In the genomic region with DNA sequence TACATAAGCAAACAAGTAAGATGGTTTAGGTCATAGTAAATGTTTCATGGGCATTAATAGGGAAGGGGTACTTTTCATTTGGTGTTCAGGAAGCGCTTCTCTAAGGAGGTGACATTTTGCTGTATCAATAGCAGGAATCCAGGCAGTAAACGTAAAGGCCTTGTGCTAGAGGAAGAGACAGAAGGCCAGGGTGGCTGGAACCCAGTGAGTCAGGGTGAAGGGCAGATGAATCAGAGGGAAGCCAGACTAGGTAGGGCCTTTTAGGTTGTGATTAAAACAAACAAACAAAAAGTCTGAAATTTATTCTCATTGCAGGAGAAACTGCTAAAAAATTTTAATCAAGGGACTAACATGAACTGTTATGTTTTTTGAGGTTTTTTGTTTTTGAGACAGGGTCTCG, we compare ENCODE assay signal across 12 cellular contexts. TPM values are rescaled to one million over a fixed set of nuclear protein-coding genes. Genes with fewer than 3 reads are reported as not detected.
DNase-seq lines count a peak whose midpoint lies in the region; ATAC-seq and TF ChIP-seq lines count a peak whose summit lies in the region.
"Had no signal": no experiment of that assay in that cellular context is flagged by ENCODE, and none has a peak within 500 bp of the region (broad histone marks: within the 10 kb centered on the region; RNA-seq: fewer than 3 reads in every experiment).

No MANE protein-coding gene starts in this region.

- TF ChIP-seq POLR2A in breast epithelium (IDR thresholded peaks at IDR 0.05) (no peak), thyroid gland (IDR thresholded peaks at IDR 0.05) (no peak)

- ATAC-seq in aorta (ENCODE audit: low FRiP score) (no peak), left lung (no peak)

- no peak for TF ChIP-seq CTCF in MCF 10A (IDR thresholded peaks at IDR 0.05; ENCODE audit: unreplicated experiment)
- TF ChIP-seq CTCF in breast epithelium (IDR thresholded peaks at IDR 0.05) = no peak
- no peak for TF ChIP-seq CTCF in left lung (IDR thresholded peaks at IDR 0.05)
- no peak for TF ChIP-seq CTCF in endothelial cell (IDR thresholded peaks at IDR 0.05; ENCODE audit: unreplicated experiment)
- TF ChIP-seq CTCF in thyroid gland (IDR thresholded peaks at IDR 0.05) = no peak

- no TSS peak for BruUV-seq in MCF 10A (replicated peaks; lab: Mats Ljungman, UMichigan)

- CTCF ChIA-PET in MCF 10A (lab: Yijun Ruan, JAX) = no interaction called here

- H3K4me3 Mint-ChIP-seq in MCF 10A (ENCODE audit: unreplicated experiment) (no peak overlapping the region), endothelial cell (ENCODE audit: unreplicated experiment) (no peak overlapping the region)

- H3K9me3 ChIP-seq in breast epithelium = peaks cover 0 to 3% of the 10 kb centered on the region in 2 donors
- no peaks in the 10 kb centered on the region for H3K9me3 ChIP-seq in aorta (ENCODE audit: control insufficient read depth, low read length)
- H3K9me3 ChIP-seq in left lung = peaks cover 0 to 9% of the 10 kb centered on the region in 2 donors
- no peaks in the 10 kb centered on the region for H3K9me3 ChIP-seq in thyroid gland

- H3K27me3 Mint-ChIP-seq in MCF 10A (ENCODE audit: insufficient read depth, unreplicated experiment) (peaks cover 5% of the 10 kb centered on the region), endothelial cell (ENCODE audit: unreplicated experiment) (peaks cover 2% of the 10 kb centered on the region)

- WGBS in aorta, 2 donors = 87 to 93% methylated on average over 3 of the region's 3 CpGs
- 92 to 95% methylated on average over 3 of the region's 3 CpGs for WGBS in thyroid gland, 2 donors

- H3K36me3 Mint-ChIP-seq in MCF 10A (ENCODE audit: insufficient read depth, unreplicated experiment) (no peaks in the 10 kb centered on the region), endothelial cell (ENCODE audit: low read depth, unreplicated experiment) (no peaks in the 10 kb centered on the region)

- peaks cover 18% of the 10 kb centered on the region for H3K4me1 Mint-ChIP-seq in MCF 10A (ENCODE audit: insufficient read depth, unreplicated experiment)
- no peaks in the 10 kb centered on the region for H3K4me1 Mint-ChIP-seq in endothelial cell (ENCODE audit: unreplicated experiment)

- peak; percentile 58 for DNase-seq in MCF 10A (ENCODE audit: unreplicated experiment)
- no peak for DNase-seq in breast epithelium (ENCODE audit: low spot score in 2 of 2)
- DNase-seq in amniotic epithelial cell (ENCODE audit: low read depth) = peak; percentile 60
- peak; percentile 38 for DNase-seq in hepatic stellate cell (ENCODE audit: low spot score)
- no peak for DNase-seq in aorta
- no peak for DNase-seq in left lung
- no peak for DNase-seq in endothelial cell (ENCODE audit: low spot score)
- no peak for DNase-seq in thyroid gland
- DNase-seq: activated CD8-positive, alpha-beta memory T cell treated with anti-CD3 and anti-CD28 coated beads, Interleukin-2, amount 50 U/mL, for 48 hours; DND-41; Kasumi-1; occipital lobe had no signal

- POLR2A ChIA-PET in MCF 10A (lab: Yijun Ruan, JAX) = interaction anchor here (1.0 kb wide), 1 partner anchor 25 kb away, joined by 3 read pairs; no protein-coding TSS in a partner anchor

- H3K27ac ChIP-seq in breast epithelium (no peak overlapping the region), aorta (ENCODE audit: low read depth in 1 of 2, low read length in 2 of 2) (peak overlapping the region; percentile 28 to 45), left lung (no peak overlapping the region), thyroid gland (no peak overlapping the region)

- H3K27me3 ChIP-seq in breast epithelium (no peaks in the 10 kb centered on the region), aorta (ENCODE audit: control insufficient read depth in 1 of 2, insufficient read depth in 2 of 2, low read length in 1 of 2) (no peaks in the 10 kb centered on the region), left lung (peaks cover under 1 to 17% of the 10 kb centered on the region in 2 donors), thyroid gland (no peaks in the 10 kb centered on the region)

- H3K4me1 ChIP-seq in breast epithelium = no peaks in the 10 kb centered on the region
- H3K4me1 ChIP-seq in aorta (ENCODE audit: control insufficient read depth in 1 of 2, insufficient read depth in 2 of 2, low read length in 2 of 2) = peaks cover 2 to 9% of the 10 kb centered on the region in 2 donors
- H3K4me1 ChIP-seq in left lung = no peaks in the 10 kb centered on the region
- H3K4me1 ChIP-seq in thyroid gland = no peaks in the 10 kb centered on the region

- H3K4me3 ChIP-seq in breast epithelium = no peak overlapping the region
- H3K4me3 ChIP-seq in aorta (ENCODE audit: low read length in 2 of 2) = no peak overlapping the region
- no peak overlapping the region for H3K4me3 ChIP-seq in left lung
- no peak overlapping the region for H3K4me3 ChIP-seq in thyroid gland (replicated peaks in 1 of 3)

- H3K27ac Mint-ChIP-seq in MCF 10A (ENCODE audit: low read depth, unreplicated experiment) = peak overlapping the region; percentile 64
- no peak overlapping the region for H3K27ac Mint-ChIP-seq in endothelial cell (ENCODE audit: unreplicated experiment)

- H3K36me3 ChIP-seq in breast epithelium = no peaks in the 10 kb centered on the region
- H3K36me3 ChIP-seq in aorta (ENCODE audit: control insufficient read depth in 1 of 2, insufficient read depth in 2 of 2, low read length in 1 of 2) = no peaks in the 10 kb centered on the region
- no peaks in the 10 kb centered on the region for H3K36me3 ChIP-seq in left lung
- H3K36me3 ChIP-seq in thyroid gland = no peaks in the 10 kb centered on the region

- intact Hi-C loops in MCF 10A (cut with micrococcal nuclease) (no loop called here), breast epithelium (cut with DNase I; ENCODE audit: low total_unique reads) (no loop called here), aorta (cut with DNase I) (no loop called here), left lung (cut with DNase I) (loop anchor here in 1 of 2 donors (10.0 kb wide), 1 partner anchor 54 kb away; no protein-coding TSS in a partner anchor), thyroid gland (cut with DNase I) (no loop called here)

- H3K9me3 Mint-ChIP-seq in MCF 10A (ENCODE audit: unreplicated experiment) (peaks cover 7% of the 10 kb centered on the region), endothelial cell (ENCODE audit: unreplicated experiment) (peaks cover 8% of the 10 kb centered on the region)

RNA-seq across cellular contexts. Expression of a gene that starts 6.5 kb away (rescaled TPM):
- total RNA-seq in MCF 10A (2022) = 3.3 and 4.3 TPM in 2 replicates
- 10 to 100 TPM; 25.3 to 77.8 (median 38.7) TPM for total RNA-seq in breast epithelium
- total RNA-seq in aorta = 10 to 100 TPM; 71.1 TPM
- 10 to 100 TPM; 52.2 to 76.7 TPM for polyA plus RNA-seq in aorta
- total RNA-seq in left lung = 10 to 100 TPM; 12.0 to 12.9 TPM
- 9.9 TPM for total RNA-seq in endothelial cell (ENCODE audit: unreplicated experiment)
- total RNA-seq in thyroid gland = 10 to 100 TPM; 13.7 to 31.0 (median 23.0) TPM

RNA-seq across cellular contexts. Expression of a gene that starts 45.3 kb away (rescaled TPM):
- total RNA-seq in MCF 10A (2022) (not detected in 2 replicates), breast epithelium (10 to 100 TPM; 12.1 to 41.4 (median 19.5) TPM), aorta (1 to 10 TPM; 2.4 to 5.6 TPM), left lung (1 to 10 TPM; 1.4 to 1.5 TPM), endothelial cell (ENCODE audit: unreplicated experiment) (0.26 TPM), thyroid gland (10 to 100 TPM in 3 of 4 donors, 1 to 10 TPM in 1; 6.9 to 20.8 (median 15.4) TPM)
- 1 to 10 TPM; 2.1 to 4.0 TPM for polyA plus RNA-seq in aorta

Comparison
In these comparisons a context has a peak if more than half of its experiments do, and no peak if none do; other contexts are left out.
1. DNase-seq: peak in MCF 10A (single experiment), amniotic epithelial cell (single experiment) and hepatic stellate cell (single experiment); none in breast epithelium (0 of 2), aorta (0 of 2), left lung (0 of 2), endothelial cell (single experiment) and thyroid gland (0 of 2).
2. H3K27ac ChIP-seq: peak in aorta (2 of 2); none in breast epithelium (0 of 2), left lung (0 of 2) and thyroid gland (0 of 3).